Comparison of ENCODE assay signal across 8 cellular contexts in the genomic region with DNA sequence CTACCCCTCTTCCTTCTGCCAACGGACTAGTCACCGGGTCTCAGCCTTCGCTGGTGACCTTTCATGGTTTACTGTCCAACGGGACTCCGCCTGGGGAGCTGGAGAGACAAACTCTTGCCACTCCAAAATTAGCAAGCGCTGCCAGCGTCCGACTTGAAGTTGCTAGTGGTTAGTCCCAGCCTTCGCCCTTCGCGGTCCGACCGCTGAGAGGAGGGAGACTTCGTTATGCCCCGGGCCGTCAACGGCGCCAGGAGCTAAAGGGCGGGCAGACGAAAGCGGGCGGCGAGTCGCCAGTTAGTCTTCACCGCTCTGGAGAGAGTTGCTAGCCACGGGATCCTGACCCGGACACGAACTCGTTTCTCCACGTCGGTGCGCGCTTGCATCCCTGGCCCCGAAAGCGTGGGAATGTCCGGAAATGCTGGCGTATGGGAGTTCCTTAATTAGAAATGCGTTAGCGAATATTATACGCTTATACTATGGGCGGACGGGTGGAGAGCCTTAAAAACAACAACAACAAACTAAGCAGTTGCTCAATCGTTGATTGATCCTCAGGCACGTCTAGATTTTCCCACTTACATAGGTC. TPM values are rescaled to one million over a fixed set of nuclear protein-coding genes. Genes with fewer than 3 reads are reported as not detected.
DNase-seq lines count a peak whose midpoint lies in the region; ATAC-seq and TF ChIP-seq lines count a peak whose summit lies in the region.

No MANE protein-coding gene starts in this region.

- 1% methylated on average over 27 of the region's 44 CpGs for WGBS in mammary epithelial cell (ENCODE audit: low coverage, missing lambda C conversion rate)

- H4K20me1 ChIP-seq in SU-DHL-6 (ENCODE audit: low read depth, low read length) = peaks cover 42% of the 10 kb centered on the region
- peaks cover 10% of the 10 kb centered on the region for H4K20me1 ChIP-seq in mammary epithelial cell (ENCODE audit: insufficient read depth, low read length)

- in situ Hi-C loops in mammary epithelial cell (cut with MboI; ENCODE audit: low sequenced_read_pairs in 2 of 2) = no loop called here

- H3K4me2 ChIP-seq in SU-DHL-6 (ENCODE audit: low read depth, low read length, poor library complexity, severe bottlenecking) (peak overlapping the region; percentile 96), mammary epithelial cell (ENCODE audit: insufficient read depth, low read depth, low read length) (peak overlapping the region; percentile 91)

- H3K79me2 ChIP-seq in SU-DHL-6 (ENCODE audit: insufficient read depth, low read length) (peaks cover 85% of the 10 kb centered on the region), mammary epithelial cell (ENCODE audit: insufficient read depth, low read length) (peaks cover 91% of the 10 kb centered on the region)

- no TSS peak for BruUV-seq in mammary epithelial cell (replicated peaks; lab: Mats Ljungman, UMichigan)

- no peak for TF ChIP-seq CTCF in AG04449 (IDR thresholded peaks at IDR 0.05; ENCODE audit: insufficient read depth, low read length, missing control alignments)
- no peak for TF ChIP-seq CTCF in SU-DHL-6 (IDR thresholded peaks at IDR 0.05; ENCODE audit: insufficient read depth, low read length, poor library complexity, severe bottlenecking)
- TF ChIP-seq CTCF in mammary epithelial cell (conservative IDR thresholded peaks at IDR 0.05 in 1 of 2, IDR thresholded peaks at IDR 0.05 in 1 of 2; ENCODE audit: extremely low read depth in 1 of 2, insufficient read depth in 1 of 2, low read depth in 1 of 2, low read length in 2 of 2) = no peak

- H3K9ac ChIP-seq in SU-DHL-6 (ENCODE audit: low read length) (peak overlapping the region; percentile 98), mammary epithelial cell (ENCODE audit: insufficient read depth, low read length) (peak overlapping the region; percentile 99)

- H3K36me3 ChIP-seq in SU-DHL-6 (ENCODE audit: low read length) = peaks cover 49% of the 10 kb centered on the region
- H3K36me3 ChIP-seq in mammary epithelial cell (ENCODE audit: insufficient read depth, low read length) = peaks cover 10% of the 10 kb centered on the region

- H3F3A ChIP-seq in SU-DHL-6 (ENCODE audit: insufficient read depth) = peaks cover 24% of the 10 kb centered on the region

- intact Hi-C loops in mammary epithelial cell (cut with micrococcal nuclease) = no loop called here

- no peaks in the 10 kb centered on the region for H3K9me3 ChIP-seq in SU-DHL-6 (ENCODE audit: insufficient read depth, low read length)
- no peaks in the 10 kb centered on the region for H3K9me3 ChIP-seq in mammary epithelial cell (replicated peaks; ENCODE audit: insufficient read depth, low read length)

- no peaks in the 10 kb centered on the region for H3K27me3 ChIP-seq in SU-DHL-6 (ENCODE audit: low read length)
- no peaks in the 10 kb centered on the region for H3K27me3 ChIP-seq in mammary epithelial cell (ENCODE audit: insufficient read depth, low read length)

- H2AFZ ChIP-seq in SU-DHL-6 (ENCODE audit: low read depth, low read length, severe bottlenecking) = no peak overlapping the region
- peak overlapping the region; percentile 97 for H2AFZ ChIP-seq in mammary epithelial cell (ENCODE audit: low read depth, low read length)

- H3K27ac ChIP-seq in SU-DHL-6 (ENCODE audit: low read depth, low read length) (peak overlapping the region; percentile 89), mammary epithelial cell (ENCODE audit: insufficient read depth, low read depth, low read length) (peak overlapping the region; percentile 87)

- CTCF ChIA-PET in AG04449 (lab: Yijun Ruan, JAX) = interaction anchor here (1.0 to 1.3 kb wide), 3 partner anchors 15 to 237 kb away, joined by 3 to 4 read pairs (median 3); no protein-coding TSS in a partner anchor
- CTCF ChIA-PET in mammary epithelial cell (lab: Charles Lee; ENCODE audit: low non-redundant PET) = no interaction called here

- peaks cover 12% of the 10 kb centered on the region for H3K4me1 ChIP-seq in mammary epithelial cell (ENCODE audit: insufficient read depth, low read length)

- no peak for DNase-seq in AG04449 (ENCODE audit: low read depth, low spot score)
- DNase-seq in mammary epithelial cell = peak; percentile 36
- peak; percentile 15 for DNase-seq in iPS-NIHi7 (ENCODE audit: extremely low spot score)
- peak; percentile 21 for DNase-seq in smooth muscle cell of the brain vasculature (ENCODE audit: low read depth, low spot score)

- no peaks in the 10 kb centered on the region for H3K9me2 ChIP-seq in SU-DHL-6 (replicated peaks; ENCODE audit: insufficient read depth, low read length)

- dilution Hi-C loops in mammary epithelial cell (cut with HindIII; ENCODE audit: low sequenced_read_pairs) = no loop called here

- H3K4me3 ChIP-seq in AG04449 (ENCODE audit: low read depth, low read length) (peak overlapping the region; percentile 89), SU-DHL-6 (ENCODE audit: insufficient read depth, low read length, poor library complexity, severe bottlenecking) (peak overlapping the region; percentile 94), mammary epithelial cell (replicated peaks in 1 of 3; ENCODE audit: insufficient read depth in 1 of 3, low read depth in 2 of 3, low read length in 3 of 3) (peak overlapping the region; percentile 85 to 99 (median 97))

- ATAC-seq in GM18520 (IDR thresholded peaks at IDR 0.05; ENCODE audit: unreplicated experiment) = peak; percentile 4
- peak; percentile 7 for ATAC-seq in HG03280 (IDR thresholded peaks at IDR 0.05; ENCODE audit: unreplicated experiment)
- no peak for ATAC-seq in HG03378 (IDR thresholded peaks at IDR 0.05; ENCODE audit: unreplicated experiment)

- POLR2A ChIA-PET in AG04449 (lab: Yijun Ruan, JAX) = interaction anchor here (1.3 kb wide), 1 partner anchor 45 kb away, joined by 3 read pairs; no protein-coding TSS in a partner anchor

RNA-seq across cellular contexts. Expression of a gene that starts 0.7 kb away (rescaled TPM):
- total RNA-seq in mammary epithelial cell = 10 to 100 TPM; 16.8 to 91.2 TPM
- polyA plus RNA-seq in mammary epithelial cell = 35.7 TPM
- polyA minus RNA-seq in mammary epithelial cell = 11.1 TPM

RNA-seq across cellular contexts. Expression of a gene that starts 1.1 kb away (rescaled TPM):
- total RNA-seq in mammary epithelial cell = 10 to 100 TPM; 21.2 to 35.3 TPM
- 8.2 TPM for polyA plus RNA-seq in mammary epithelial cell
- 8.6 TPM for polyA minus RNA-seq in mammary epithelial cell

RNA-seq across cellular contexts. Expression of a gene that starts 49.4 kb away (rescaled TPM):
- 10 to 100 TPM in 1 of 2 donors, 1 to 10 TPM in 1; 9.7 to 15.2 TPM for total RNA-seq in mammary epithelial cell
- 4.9 TPM for polyA plus RNA-seq in mammary epithelial cell
- 19.1 TPM for polyA minus RNA-seq in mammary epithelial cell
